Comparison of ENCODE assay signal across 8 cellular contexts in the genomic region with DNA sequence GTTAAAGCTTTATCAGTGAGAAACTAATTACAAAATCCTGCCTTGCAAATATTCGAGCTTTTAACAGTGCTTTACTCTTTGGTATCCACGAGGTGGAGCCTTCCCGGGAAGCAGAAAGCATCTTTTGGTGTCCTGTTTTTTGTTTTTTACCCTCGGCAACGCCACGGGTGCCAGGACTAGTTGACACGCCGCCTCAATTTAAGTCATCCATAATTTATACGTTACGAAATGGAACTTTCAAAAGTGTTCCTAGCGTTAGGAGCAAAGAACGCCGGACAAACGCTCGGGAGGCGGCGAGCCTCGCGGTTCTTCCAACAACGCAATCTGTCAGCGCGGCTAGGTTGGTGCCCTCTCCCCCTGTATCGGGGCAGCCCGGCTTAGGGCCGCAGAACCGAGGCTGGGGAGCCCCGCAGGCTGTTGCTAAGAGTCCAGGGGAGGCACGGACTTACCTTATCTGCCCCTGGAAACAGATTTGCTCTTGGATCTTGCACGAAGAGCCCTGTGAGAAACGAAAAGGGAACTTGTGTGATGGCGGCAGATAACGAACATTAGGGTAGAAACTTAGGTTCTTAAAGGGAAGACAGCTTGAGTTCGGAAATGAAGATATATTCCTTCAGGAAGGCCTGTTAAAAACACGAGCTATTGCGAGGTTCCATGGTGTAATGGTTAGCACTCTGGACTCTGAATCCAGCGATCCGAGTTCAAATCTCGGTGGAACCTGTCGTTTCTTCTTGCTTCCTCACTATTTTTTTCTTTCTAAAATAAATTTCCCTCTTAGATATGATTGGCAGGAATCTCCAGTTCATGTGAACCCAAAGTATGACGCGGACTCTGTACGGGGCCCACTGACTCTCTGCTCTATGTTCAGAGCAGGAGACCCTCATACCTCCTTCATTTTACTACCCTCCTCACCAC. TPM values are rescaled to one million over a fixed set of nuclear protein-coding genes. Genes with fewer than 3 reads are reported as not detected.
DNase-seq lines count a peak whose midpoint lies in the region; ATAC-seq and TF ChIP-seq lines count a peak whose summit lies in the region.

No MANE protein-coding gene starts in this region.

- H3K4me3 Mint-ChIP-seq in CD14-positive monocyte, result peak overlapping the region; percentile 84 to 97
- peak overlapping the region; percentile 87 for H3K4me3 Mint-ChIP-seq in stimulated activated memory B cell treated with anti-CD40 and anti-IgM and Interleukin-4, amounts not matched to agents 10 μg/mL and 1 μg/mL and 100 μg/mL, for 72 hours

- ATAC-seq in GM19372 (IDR thresholded peaks at IDR 0.05; ENCODE audit: low read depth, unreplicated experiment), result peak; percentile 59
- peak; percentile 85 for ATAC-seq in stimulated activated memory B cell treated with anti-CD40 and anti-IgM and Interleukin-4, amounts not matched to agents 10 μg/mL and 1 μg/mL and 100 μg/mL, for 72 hours

- peaks cover 30 to 43% (median 37%) of the 10 kb centered on the region in 3 donors for H3K27me3 Mint-ChIP-seq in CD14-positive monocyte (ENCODE audit: low read depth in 3 of 3)
- H3K27me3 Mint-ChIP-seq in stimulated activated memory B cell treated with anti-CD40 and anti-IgM and Interleukin-4, amounts not matched to agents 10 μg/mL and 1 μg/mL and 100 μg/mL, for 72 hours, result peaks cover 4% of the 10 kb centered on the region

- peak overlapping the region; percentile 71 for H3K4me3 ChIP-seq in NT2/D1 (ENCODE audit: insufficient read length, low read depth)
- H3K4me3 ChIP-seq in esophagus (ENCODE audit: low read depth in 1 of 2, low read length in 2 of 2), result peak overlapping the region; percentile 66 to 99
- peak overlapping the region; percentile 69 for H3K4me3 ChIP-seq in mucosa of stomach (ENCODE audit: low read length)

- WGBS in esophagus, 2 donors, result 1% methylated on average over 42 of the region's 42 CpGs

- peaks cover 0 to 7% (median 2%) of the 10 kb centered on the region in 7 donors for H3K9me3 Mint-ChIP-seq in CD14-positive monocyte
- H3K9me3 Mint-ChIP-seq in stimulated activated memory B cell treated with anti-CD40 and anti-IgM and Interleukin-4, amounts not matched to agents 10 μg/mL and 1 μg/mL and 100 μg/mL, for 72 hours, result no peaks in the 10 kb centered on the region

- H3K4me1 ChIP-seq in NT2/D1 (ENCODE audit: insufficient read depth, insufficient read length) (no peaks in the 10 kb centered on the region), esophagus (ENCODE audit: control insufficient read depth in 2 of 2, insufficient read depth in 2 of 2, low read length in 1 of 2) (no peaks in the 10 kb centered on the region), mucosa of stomach (ENCODE audit: control insufficient read depth, insufficient read depth, low read length) (no peaks in the 10 kb centered on the region)

- TF ChIP-seq CTCF in CD14-positive monocyte (IDR thresholded peaks at IDR 0.05), result peak; percentile 83

- no peaks in the 10 kb centered on the region for H3K36me3 Mint-ChIP-seq in CD14-positive monocyte
- no peaks in the 10 kb centered on the region for H3K36me3 Mint-ChIP-seq in stimulated activated memory B cell treated with anti-CD40 and anti-IgM and Interleukin-4, amounts not matched to agents 10 μg/mL and 1 μg/mL and 100 μg/mL, for 72 hours

- peak overlapping the region; percentile 78 for H3K9ac ChIP-seq in NT2/D1 (ENCODE audit: insufficient read length, low read depth)
- peak overlapping the region; percentile 81 for H3K9ac ChIP-seq in mucosa of stomach (ENCODE audit: low read length)

- DNase-seq in CD14-positive monocyte (ENCODE audit: low spot score), result peak; percentile 50
- DNase-seq in HS-5 (ENCODE audit: low read depth), result peak; percentile 96
- no peak for DNase-seq in NT2/D1 (ENCODE audit: low read depth, low spot score)
- peak; percentile 51 for DNase-seq in activated T-cell treated with anti-CD3 and anti-CD28 coated beads for 48 hours (ENCODE audit: low read depth)

- intact Hi-C loops in CD14-positive monocyte (cut with micrococcal nuclease), result loop anchor here in 1 of 2 donors (5.0 to 10.0 kb wide), 2 partner anchors 233 to 376 kb away; a partner anchor contains a TSS

- peaks cover 21% of the 10 kb centered on the region for H3K4me1 Mint-ChIP-seq in CD14-positive monocyte
- peaks cover 14% of the 10 kb centered on the region for H3K4me1 Mint-ChIP-seq in stimulated activated memory B cell treated with anti-CD40 and anti-IgM and Interleukin-4, amounts not matched to agents 10 μg/mL and 1 μg/mL and 100 μg/mL, for 72 hours

- peaks cover 15% of the 10 kb centered on the region for H3K27me3 ChIP-seq in NT2/D1 (ENCODE audit: insufficient read depth, insufficient read length)
- H3K27me3 ChIP-seq in esophagus (ENCODE audit: control insufficient read depth in 1 of 2, insufficient read depth in 2 of 2, low read length in 2 of 2), result peaks cover 0 to 2% of the 10 kb centered on the region in 2 donors
- H3K27me3 ChIP-seq in mucosa of stomach (ENCODE audit: control insufficient read depth, insufficient read depth, low read length), result peaks cover 20% of the 10 kb centered on the region

- no peaks in the 10 kb centered on the region for H3K36me3 ChIP-seq in NT2/D1 (ENCODE audit: insufficient read depth, insufficient read length, low read length)
- H3K36me3 ChIP-seq in esophagus (ENCODE audit: control insufficient read depth in 2 of 2, insufficient read depth in 2 of 2, low read length in 1 of 2), result no peaks in the 10 kb centered on the region
- H3K36me3 ChIP-seq in mucosa of stomach (ENCODE audit: control insufficient read depth, insufficient read depth, low read length), result no peaks in the 10 kb centered on the region

- H3K9me3 ChIP-seq in NT2/D1 (ENCODE audit: insufficient read depth, low read length) (no peaks in the 10 kb centered on the region), esophagus (ENCODE audit: control insufficient read depth in 2 of 2, insufficient read depth in 1 of 2, low read depth in 1 of 2, low read length in 1 of 2) (no peaks in the 10 kb centered on the region), mucosa of stomach (ENCODE audit: control insufficient read depth, low read length) (no peaks in the 10 kb centered on the region)

- peak overlapping the region in 4 of 7 donors; percentile 23 to 67 (median 62) for H3K27ac Mint-ChIP-seq in CD14-positive monocyte
- H3K27ac Mint-ChIP-seq in stimulated activated memory B cell treated with anti-CD40 and anti-IgM and Interleukin-4, amounts not matched to agents 10 μg/mL and 1 μg/mL and 100 μg/mL, for 72 hours, result peak overlapping the region; percentile 90

- H3K27ac ChIP-seq in esophagus (ENCODE audit: low read depth in 2 of 2, low read length in 1 of 2), result peak overlapping the region; percentile 86 to 97

RNA-seq across cellular contexts. Expression of gene ZNF184, which starts 46.2 kb away (rescaled TPM):
- polyA plus RNA-seq in CD14-positive monocyte (1 to 10 TPM; 1.5 TPM), esophagus (1 to 10 TPM; 1.3 to 1.6 TPM)
